In genomic region chr12:120228291-120229070, GRCh38 we compare ENCODE assay signal across 8 cellular contexts. TPM values are rescaled to one million over a fixed set of nuclear protein-coding genes. Genes with fewer than 3 reads are reported as not detected.
A peak's percentile ranks its signal among the peaks of the same experiment; 100 is the strongest.
DNase-seq lines count a peak whose midpoint lies in the region; ATAC-seq and TF ChIP-seq lines count a peak whose summit lies in the region.

No MANE protein-coding gene starts in this region.

- POLR2A ChIA-PET in HCT116 (lab: Charles Lee): interaction anchor here (1.1 to 8.9 kb wide), 6 partner anchors 9 to 63 kb away, joined by 4 to 394 read pairs (median 30); partner anchors contain the start of genes PXN, RNU4-1, RNU4-2 and RPLP0

- CTCF ChIA-PET in HCT116 (lab: Charles Lee): interaction anchor here (0.7 to 8.1 kb wide), 16 partner anchors 10 to 99 kb away, joined by 3 to 181 read pairs (median 6); partner anchors contain the start of genes PLA2G1B, PXN, RNU4-1 and RNU4-2

- H2BK5ac ChIP-seq in trophoblast cell (ENCODE audit: low read depth, low read length, poor library complexity): peak overlapping the region; percentile 99

- H4K20me1 ChIP-seq in DND-41 (ENCODE audit: insufficient read depth, low read length): peaks cover 2% of the 10 kb centered on the region; the same call in 1 of the 2 replicates
- peaks cover 8% of the 10 kb centered on the region; the same call in 1 of the 2 replicates for H4K20me1 ChIP-seq in HCT116 (ENCODE audit: insufficient read depth)

- H2AFZ ChIP-seq in DND-41 (ENCODE audit: low read depth, low read length) (peak overlapping the region; percentile 58), HCT116 (ENCODE audit: low read depth, low read length, poor library complexity, severe bottlenecking) (no peak overlapping the region), trophoblast cell (ENCODE audit: insufficient read depth, low read length, poor library complexity) (peak overlapping the region; percentile 60)

- TF ChIP-seq RAD21 in HCT116 (IDR thresholded peaks at IDR 0.05; ENCODE audit: low read depth): no peak

- no peaks in the 10 kb centered on the region for H3K79me2 ChIP-seq in DND-41 (ENCODE audit: insufficient read depth, low read length)
- H3K79me2 ChIP-seq in HCT116 (ENCODE audit: insufficient read depth, low read length): peaks cover 95% of the 10 kb centered on the region
- peaks cover 33% of the 10 kb centered on the region for H3K79me2 ChIP-seq in trophoblast cell (ENCODE audit: control insufficient read depth, insufficient read depth, low read length, poor library complexity)

- no peak overlapping the region for H3K23ac ChIP-seq in trophoblast cell (ENCODE audit: low read length)

- H3K18ac ChIP-seq in trophoblast cell (ENCODE audit: low read length): peak overlapping the region; percentile 94

- H3K9me2 ChIP-seq in HCT116 (ENCODE audit: insufficient read depth): no peaks in the 10 kb centered on the region

- H4K91ac ChIP-seq in trophoblast cell (ENCODE audit: low read depth, low read length): peak overlapping the region; percentile 91

- peak overlapping the region; percentile 30 for H3K9ac ChIP-seq in DND-41 (ENCODE audit: low read depth, low read length)
- peak overlapping the region; percentile 87 for H3K9ac ChIP-seq in HCT116 (ENCODE audit: low read length)
- H3K9ac ChIP-seq in trophoblast cell (ENCODE audit: low read length): no peak overlapping the region

- H3K79me1 ChIP-seq in trophoblast cell (ENCODE audit: low read length): peaks cover 48% of the 10 kb centered on the region

- TF ChIP-seq EP300 in tibial nerve (IDR thresholded peaks at IDR 0.05): peak; percentile 37 to 71

- H4K8ac ChIP-seq in trophoblast cell (ENCODE audit: low read depth, low read length): peak overlapping the region; percentile 69

- peaks cover 33% of the 10 kb centered on the region for H3K4me1 ChIP-seq in DND-41 (ENCODE audit: insufficient read depth, low read length)
- peaks cover 55 to 85% of the 10 kb centered on the region in 2 experiments for H3K4me1 ChIP-seq in HCT116 (ENCODE audit: control insufficient read depth in 1 of 2, insufficient read depth in 2 of 2, low read length in 2 of 2)
- H3K4me1 ChIP-seq in cardiac muscle cell (ENCODE audit: low read depth): peaks cover 63% of the 10 kb centered on the region
- H3K4me1 ChIP-seq in trophoblast cell (ENCODE audit: control insufficient read depth in 1 of 2, insufficient read depth in 2 of 2, low read length in 2 of 2): peaks cover 57 to 60% of the 10 kb centered on the region in 2 experiments
- peaks cover 0 to 100% (median 86%) of the 10 kb centered on the region in 4 donors for H3K4me1 ChIP-seq in tibial nerve

- peak; percentile 87 for DNase-seq in DND-41
- DNase-seq in HCT116 (ENCODE audit: low read depth, low spot score): no peak
- peak; percentile 53 for DNase-seq in NCI-H128 (lab: John Stamatoyannopoulos, UW; ENCODE audit: unreplicated experiment)
- DNase-seq in SW 1271 (lab: John Stamatoyannopoulos, UW): peak; percentile 58 to 73
- peak; percentile 79 for DNase-seq in activated naive CD8-positive, alpha-beta T cell treated with anti-CD3 and anti-CD28 coated beads, Interleukin-2, amount 50 U/mL, for 16 hours (ENCODE audit: low read depth, low spot score)
- peak; percentile 87 to 88 for DNase-seq in cardiac muscle cell (ENCODE audit: low read depth in 1 of 2, low spot score in 1 of 2)
- DNase-seq in trophoblast cell: peak; percentile 95
- peak; percentile 72 to 80 for DNase-seq in tibial nerve (ENCODE audit: low spot score in 2 of 2)

- peak; percentile 88 for ATAC-seq in DND-41 (ENCODE audit: insufficient read depth, low read depth)
- ATAC-seq in HCT116: peak; percentile 52

- H3K9me3 ChIP-seq in DND-41 (ENCODE audit: insufficient read depth, low read length, severe bottlenecking) (no peaks in the 10 kb centered on the region), HCT116 (ENCODE audit: control insufficient read depth in 1 of 2, insufficient read depth in 1 of 2, low read depth in 1 of 2, low read length in 2 of 2) (no peaks in the 10 kb centered on the region), cardiac muscle cell (ENCODE audit: low read depth) (no peaks in the 10 kb centered on the region), trophoblast cell (ENCODE audit: insufficient read depth, low read depth, low read length) (no peaks in the 10 kb centered on the region), tibial nerve (no peaks in the 10 kb centered on the region)

- no TSS peak for BruUV-seq in HCT116 (replicated peaks; lab: Mats Ljungman, UMichigan)

- peak overlapping the region; percentile 73 for H4K12ac ChIP-seq in trophoblast cell (ENCODE audit: low read depth, low read length)

- peak overlapping the region; percentile 82 for H2BK12ac ChIP-seq in trophoblast cell (ENCODE audit: low read length)

- peak; percentile 96 for TF ChIP-seq CTCF in DND-41 (IDR thresholded peaks at IDR 0.05; ENCODE audit: borderline replicate concordance, extremely low read depth, low read length, poor library complexity, severe bottlenecking)
- peak in 2 of 3 experiments; percentile 89; a peak in 4 of 6 replicates for TF ChIP-seq CTCF in HCT116 (IDR thresholded peaks at IDR 0.05 in 2 of 3, conservative IDR thresholded peaks at IDR 0.05 in 1 of 3; ENCODE audit: borderline replicate concordance in 1 of 3, insufficient read depth in 1 of 3, low read depth in 2 of 3, low read length in 2 of 3)
- peak; percentile 92 for TF ChIP-seq CTCF in cardiac muscle cell (IDR thresholded peaks at IDR 0.05; ENCODE audit: low read depth, low read length)
- peak; percentile 89 to 99 (median 92) for TF ChIP-seq CTCF in tibial nerve (IDR thresholded peaks at IDR 0.05)

- peak overlapping the region; percentile 85 for H2BK120ac ChIP-seq in trophoblast cell (ENCODE audit: insufficient read depth, low read length, poor library complexity)

- RAD21 ChIA-PET in HCT116 (lab: Charles Lee; ENCODE audit: low non-redundant PET in 1 of 2, low total read pairs in 2 of 2, uncharacterized antibody in 2 of 2, unreplicated experiment in 2 of 2): interaction anchor here (0.7 to 5.4 kb wide), 8 partner anchors 21 to 63 kb away, joined by 3 to 62 read pairs (median 4); partner anchors contain the start of genes PXN (in 2 of the 2), RPLP0 (in 2 of the 2) and RNU4-2 (in 1 of the 2)

- WGBS in trophoblast cell (ENCODE audit: extremely low coverage, insufficient coverage, insufficient read length): no CpG with 5 or more reads among the region's 23 CpGs
- 20% methylated on average over 18 to 20 of the region's 23 CpGs for WGBS in tibial nerve, 2 donors

- peak overlapping the region; percentile 83 for H2AK5ac ChIP-seq in trophoblast cell (ENCODE audit: low read length)

- H3K4me3 ChIP-seq in DND-41 (ENCODE audit: low read depth in 1 of 2, low read length in 2 of 2) (no peak overlapping the region), HCT116 (replicated peaks in 1 of 2; ENCODE audit: low read depth in 1 of 2, low read length in 2 of 2) (peak overlapping the region; percentile 19 to 58), cardiac muscle cell (peak overlapping the region; percentile 1), trophoblast cell (ENCODE audit: low read depth, low read length) (no peak overlapping the region), tibial nerve (peak overlapping the region in 1 of 4 donors; percentile 27)

- H3K27ac ChIP-seq in DND-41 (ENCODE audit: low read length) (peak overlapping the region; percentile 41; the same call in 1 of the 2 replicates), HCT116 (ENCODE audit: low read depth, low read length) (peak overlapping the region; percentile 100), cardiac muscle cell (peak overlapping the region; percentile 95), trophoblast cell (ENCODE audit: low read depth, low read length) (peak overlapping the region; percentile 100), tibial nerve (peak overlapping the region in 3 of 4 donors; percentile 83 to 98 (median 87))

- H3K36me3 ChIP-seq in DND-41 (ENCODE audit: insufficient read depth, low read length): no peaks in the 10 kb centered on the region
- peaks cover 6 to 33% of the 10 kb centered on the region in 2 experiments; a peak in 3 of 4 replicates for H3K36me3 ChIP-seq in HCT116 (ENCODE audit: control insufficient read depth in 1 of 2, insufficient read depth in 2 of 2, low read length in 2 of 2)
- no peaks in the 10 kb centered on the region for H3K36me3 ChIP-seq in cardiac muscle cell
- H3K36me3 ChIP-seq in trophoblast cell (ENCODE audit: control insufficient read depth in 1 of 2, insufficient read depth in 2 of 2, low read length in 2 of 2): peaks cover 27 to 32% of the 10 kb centered on the region in 2 experiments
- H3K36me3 ChIP-seq in tibial nerve: peaks cover 0 to 17% (median 4%) of the 10 kb centered on the region in 3 donors

- peak overlapping the region; percentile 67 for H3K4ac ChIP-seq in trophoblast cell (ENCODE audit: low read depth, low read length)

- intact Hi-C loops in HCT116 (cut with micrococcal nuclease): loop anchor here (1.0 kb wide), 2 partner anchors 37 to 63 kb away; partner anchors contain the start of genes PXN and RNU4-2

- TF ChIP-seq POLR2A in HCT116 (IDR thresholded peaks at IDR 0.05; ENCODE audit: borderline replicate concordance, extremely low read depth, insufficient read depth, insufficient read length): no peak
- peak in 1 of 2 donors; percentile 2 for TF ChIP-seq POLR2A in tibial nerve (IDR thresholded peaks at IDR 0.05)

- no peaks in the 10 kb centered on the region for H3K27me3 ChIP-seq in DND-41 (ENCODE audit: insufficient read depth, low read length, poor library complexity)
- H3K27me3 ChIP-seq in HCT116 (ENCODE audit: insufficient read depth, low read length): no peaks in the 10 kb centered on the region
- no peaks in the 10 kb centered on the region for H3K27me3 ChIP-seq in cardiac muscle cell
- no peaks in the 10 kb centered on the region for H3K27me3 ChIP-seq in trophoblast cell (ENCODE audit: insufficient read depth, low read length)
- no peaks in the 10 kb centered on the region for H3K27me3 ChIP-seq in tibial nerve

- H3K4me2 ChIP-seq in DND-41 (ENCODE audit: insufficient read depth, low read length) (peak overlapping the region; percentile 52), HCT116 (ENCODE audit: low read length) (peak overlapping the region; percentile 95), trophoblast cell (ENCODE audit: low read length) (peak overlapping the region; percentile 59)

- H3K14ac ChIP-seq in trophoblast cell (ENCODE audit: low read length): peak overlapping the region; percentile 85

RNA-seq across cellular contexts. Expression of gene RPLP0, which starts 27.6 kb away (rescaled TPM):
- total RNA-seq in HCT116 (2021; ENCODE audit: unreplicated experiment): 4,123 TPM
- polyA plus RNA-seq in HCT116 (2012): 6,734 and 7,674 TPM in 2 replicates
- total RNA-seq in cardiac muscle cell: 3,916 and 4,641 TPM in 2 replicates
- polyA plus RNA-seq in cardiac muscle cell: 904 and 1,089 TPM in 2 replicates
- 2,531 and 2,584 TPM in 2 replicates for polyA plus RNA-seq in trophoblast cell (2013)
- total RNA-seq in tibial nerve: 1,000 to 10,000 TPM; 1,234 to 2,921 (median 1,418) TPM

RNA-seq across cellular contexts. Expression of gene GCN1, which starts 34.0 kb away (rescaled TPM):
- total RNA-seq in HCT116 (2021; ENCODE audit: unreplicated experiment) (184 TPM), cardiac muscle cell (59.2 and 76.0 TPM in 2 replicates), tibial nerve (100 to 1,000 TPM in 2 of 4 donors, 10 to 100 TPM in 2; 44.6 to 138 (median 106) TPM)
- 94.9 and 100 TPM in 2 replicates for polyA plus RNA-seq in HCT116 (2012)
- polyA plus RNA-seq in cardiac muscle cell: 27.0 and 37.0 TPM in 2 replicates
- 41.3 and 42.4 TPM in 2 replicates for polyA plus RNA-seq in trophoblast cell (2013)

RNA-seq across cellular contexts. Expression of gene PXN, which starts 37.0 kb away (rescaled TPM):
- total RNA-seq in HCT116 (2021; ENCODE audit: unreplicated experiment) (211 TPM), cardiac muscle cell (43.8 and 48.6 TPM in 2 replicates), tibial nerve (100 to 1,000 TPM; 217 to 428 (median 330) TPM)
- polyA plus RNA-seq in HCT116 (2012): 161 and 178 TPM in 2 replicates
- polyA plus RNA-seq in cardiac muscle cell: 67.9 TPM in 2 replicates
- polyA plus RNA-seq in trophoblast cell (2013): 99.6 and 100 TPM in 2 replicates

Comparison
In these comparisons a context has a peak if more than half of its experiments do, and no peak if none do; other contexts are left out.
1. H3K27ac ChIP-seq: peak in every context shown above with its lines; median percentile 100 in HCT116; 100 in trophoblast cell; 95 in cardiac muscle cell; 87 in tibial nerve; 41 in DND-41.
2. H3K4me3 ChIP-seq: peak in HCT116 (2 of 2) and cardiac muscle cell (single experiment); none in DND-41 (0 of 2) and trophoblast cell (single experiment).
3. Peak in every context shown above with its lines, with median percentiles within 50 percentile points of each other: H3K4me2 ChIP-seq and CTCF ChIP-seq.